ENCODE assay signal across 9 cellular contexts in genomic region chr10:30812018-30812851, GRCh38.
A peak's percentile ranks its signal among the peaks of the same experiment; 100 is the strongest.
DNase-seq lines count a peak whose midpoint lies in the region; ATAC-seq and TF ChIP-seq lines count a peak whose summit lies in the region.
"Had no signal": no experiment of that assay in that cellular context is flagged by ENCODE, and none has a peak within 500 bp of the region (broad histone marks: within the 10 kb centered on the region; RNA-seq: fewer than 3 reads in every experiment).

No MANE protein-coding gene starts in this region.

- no peak overlapping the region for H3K27ac Mint-ChIP-seq in stimulated activated naive CD8-positive, alpha-beta T cell treated with anti-CD3 and anti-CD28 coated beads, Interleukin-15, amount 100 ng/mL, for 72 hours
- peak overlapping the region; percentile 83 for H3K27ac Mint-ChIP-seq in chondrocyte (ENCODE audit: unreplicated experiment)

- no peaks in the 10 kb centered on the region for H3K36me3 Mint-ChIP-seq in chondrocyte (ENCODE audit: low read depth)

- no peaks in the 10 kb centered on the region for H3K9me3 ChIP-seq in muscle layer of colon (ENCODE audit: low read length)

- peak overlapping the region in 1 of 2 donors; percentile 36 for H3K4me3 ChIP-seq in muscle layer of colon (ENCODE audit: low read depth in 1 of 2, low read length in 2 of 2)
- H3K4me3 ChIP-seq: K562 had no signal

- DNase-seq in stimulated activated naive CD8-positive, alpha-beta T cell treated with anti-CD3 and anti-CD28 coated beads, Interleukin-15, amount 100 ng/mL, for 72 hours: no peak
- DNase-seq in stimulated activated naive CD8-positive, alpha-beta T cell treated with anti-CD3 and anti-CD28 coated beads, Interleukin-15, Interleukin-2, amounts not matched to agents 100 U/mL and 50 U/mL, for 24 hours: no peak
- DNase-seq in chondrocyte (ENCODE audit: low spot score) (no peak), GM10248 (ENCODE audit: extremely low spot score) (no peak)

- peak overlapping the region; percentile 6 to 14 for H3K4me3 Mint-ChIP-seq in stimulated activated naive CD8-positive, alpha-beta T cell treated with anti-CD3 and anti-CD28 coated beads, Interleukin-15, amount 100 ng/mL, for 72 hours
- H3K4me3 Mint-ChIP-seq in chondrocyte (ENCODE audit: unreplicated experiment): no peak overlapping the region

- H3K27me3 Mint-ChIP-seq in stimulated activated naive CD8-positive, alpha-beta T cell treated with anti-CD3 and anti-CD28 coated beads, Interleukin-15, amount 100 ng/mL, for 72 hours: no peaks in the 10 kb centered on the region
- no peaks in the 10 kb centered on the region for H3K27me3 Mint-ChIP-seq in chondrocyte (ENCODE audit: low read depth)

- no peaks in the 10 kb centered on the region for H3K27me3 ChIP-seq in muscle layer of colon (ENCODE audit: control insufficient read depth in 1 of 2, insufficient read depth in 2 of 2, low read length in 2 of 2)

- TF ChIP-seq CTCF in chondrocyte (IDR thresholded peaks at IDR 0.05): no peak
- no peak for TF ChIP-seq CTCF in GM10248 (IDR thresholded peaks at IDR 0.05; ENCODE audit: control extremely low read depth, extremely low read depth, low read depth, missing control alignments)

- ATAC-seq in stimulated activated naive CD8-positive, alpha-beta T cell treated with anti-CD3 and anti-CD28 coated beads, Interleukin-15, amount 100 ng/mL, for 72 hours: peak; percentile 60
- ATAC-seq in stimulated activated naive CD8-positive, alpha-beta T cell treated with anti-CD3 and anti-CD28 coated beads, Interleukin-15, Interleukin-2, amounts not matched to agents 100 U/mL and 50 U/mL, for 24 hours: no peak
- ATAC-seq in HG03280 (IDR thresholded peaks at IDR 0.05; ENCODE audit: unreplicated experiment) (no peak), HG03460 (IDR thresholded peaks at IDR 0.05; ENCODE audit: unreplicated experiment) (no peak), GM21825 (IDR thresholded peaks at IDR 0.05; ENCODE audit: unreplicated experiment) (no peak)
- ATAC-seq: K562 had no signal

- H3K9me3 Mint-ChIP-seq in stimulated activated naive CD8-positive, alpha-beta T cell treated with anti-CD3 and anti-CD28 coated beads, Interleukin-15, amount 100 ng/mL, for 72 hours: no peaks in the 10 kb centered on the region
- H3K9me3 Mint-ChIP-seq in chondrocyte (ENCODE audit: low read depth): no peaks in the 10 kb centered on the region

- POLR2A ChIA-PET in GM10248 (lab: Yijun Ruan, JAX): no interaction called here

- H3K4me1 ChIP-seq in muscle layer of colon (ENCODE audit: insufficient read depth, low read length): peaks cover 70% of the 10 kb centered on the region

- H3K36me3 ChIP-seq in muscle layer of colon (ENCODE audit: insufficient read depth, low read length): no peaks in the 10 kb centered on the region

- H3K9ac ChIP-seq in muscle layer of colon (ENCODE audit: low read length): no peak overlapping the region

- H3K27ac ChIP-seq in muscle layer of colon (ENCODE audit: low read depth, low read length): peak overlapping the region; percentile 88

- peaks cover 29% of the 10 kb centered on the region for H3K4me1 Mint-ChIP-seq in stimulated activated naive CD8-positive, alpha-beta T cell treated with anti-CD3 and anti-CD28 coated beads, Interleukin-15, amount 100 ng/mL, for 72 hours
- peaks cover 40% of the 10 kb centered on the region for H3K4me1 Mint-ChIP-seq in chondrocyte (ENCODE audit: low read depth)

- CTCF ChIA-PET in GM10248 (lab: Yijun Ruan, JAX): interaction anchor here (1.6 kb wide), 1 partner anchor 18 kb away, joined by 5 read pairs; no protein-coding TSS in a partner anchor
